In genomic region chr11:69636870-69637600, GRCh38 we compare ENCODE assay signal across 8 cellular contexts. TPM values are rescaled to one million over a fixed set of nuclear protein-coding genes. Genes with fewer than 3 reads are reported as not detected.
A peak's percentile ranks its signal among the peaks of the same experiment; 100 is the strongest.
DNase-seq lines count a peak whose midpoint lies in the region; ATAC-seq and TF ChIP-seq lines count a peak whose summit lies in the region.
"Had no signal": no experiment of that assay in that cellular context is flagged by ENCODE, and none has a peak within 500 bp of the region (broad histone marks: within the 10 kb centered on the region; RNA-seq: fewer than 3 reads in every experiment).

No MANE protein-coding gene starts in this region.

- H3K4me1 ChIP-seq in breast epithelium (peaks cover 10 to 33% of the 10 kb centered on the region in 2 donors), spleen (peaks cover 40 to 64% (median 57%) of the 10 kb centered on the region in 6 donors)

- H3K36me3 Mint-ChIP-seq in HFFc6 (ENCODE audit: low read depth) = peaks cover 7% of the 10 kb centered on the region
- H3K36me3 Mint-ChIP-seq in activated T-cell treated with anti-CD3 and anti-CD28 coated beads, Interleukin-2, amount 50 U/mL, for 72 hours (ENCODE audit: insufficient read depth in 2 of 2) = peaks cover 0 to 2% of the 10 kb centered on the region in 2 donors

- peaks cover 0 to 14% of the 10 kb centered on the region in 2 donors for H3K27me3 ChIP-seq in breast epithelium
- peaks cover 4% of the 10 kb centered on the region for H3K27me3 ChIP-seq in kidney epithelial cell (ENCODE audit: control insufficient read depth, insufficient read depth, low read length)
- H3K27me3 ChIP-seq in spleen (replicated peaks in 1 of 7) = peaks cover 0 to 71% (median 47%) of the 10 kb centered on the region in 7 donors

- H3K9me3 Mint-ChIP-seq in HFFc6 = peaks cover 6% of the 10 kb centered on the region
- no peaks in the 10 kb centered on the region for H3K9me3 Mint-ChIP-seq in activated T-cell treated with anti-CD3 and anti-CD28 coated beads, Interleukin-2, amount 50 U/mL, for 72 hours

- peak overlapping the region; percentile 74 for H3K27ac Mint-ChIP-seq in HFFc6
- H3K27ac Mint-ChIP-seq in activated T-cell treated with anti-CD3 and anti-CD28 coated beads, Interleukin-2, amount 50 U/mL, for 72 hours = no peak overlapping the region

- H3K27ac ChIP-seq in breast epithelium (peak overlapping the region; percentile 27 to 40), spleen (peak overlapping the region in 7 of 8 donors; percentile 22 to 89 (median 43))

- peaks cover 17% of the 10 kb centered on the region for H3K4me1 Mint-ChIP-seq in HFFc6 (ENCODE audit: low read depth)
- peaks cover 31% of the 10 kb centered on the region for H3K4me1 Mint-ChIP-seq in activated T-cell treated with anti-CD3 and anti-CD28 coated beads, Interleukin-2, amount 50 U/mL, for 72 hours (ENCODE audit: low read depth)

- no peaks in the 10 kb centered on the region for H3K36me3 ChIP-seq in breast epithelium
- no peaks in the 10 kb centered on the region for H3K36me3 ChIP-seq in kidney epithelial cell (ENCODE audit: control insufficient read depth, insufficient read depth, low read length)
- H3K36me3 ChIP-seq in spleen = no peaks in the 10 kb centered on the region

- DNase-seq in HFFc6 (no peak), breast epithelium (ENCODE audit: low spot score in 2 of 2) (peak in 1 of 2 donors; percentile 37), kidney epithelial cell (ENCODE audit: low read depth) (no peak), spleen (peak; percentile 66), cerebellar nuclear complex (lab: John Stamatoyannopoulos, UW) (no peak), NCI-H2107 (lab: John Stamatoyannopoulos, UW) (no peak)
- no peak for DNase-seq in activated T-cell treated with anti-CD3 and anti-CD28 coated beads, Interleukin-2, amount 50 U/mL, for 72 hours
- DNase-seq: NK-92 treated with Interleukin-12 subunit alpha and Interleukin-12 subunit beta, amount 100 ng/mL, for 24 hours had no signal

- WGBS in spleen, 5 donors = 2 to 8% (median 6%) methylated on average over 24 to 61 of the region's 61 CpGs

- intact Hi-C loops in breast epithelium (cut with DNase I; ENCODE audit: low total_unique reads) = loop anchor here (10.0 kb wide), 1 partner anchor 1912 kb away; no protein-coding TSS in a partner anchor
- intact Hi-C loops in spleen (cut with DNase I; ENCODE audit: low total_unique reads) = no loop called here

- no peak overlapping the region; the same call in 1 of the 2 replicates for H3K4me3 Mint-ChIP-seq in HFFc6
- peak overlapping the region in 1 of 2 donors; percentile 51 for H3K4me3 Mint-ChIP-seq in activated T-cell treated with anti-CD3 and anti-CD28 coated beads, Interleukin-2, amount 50 U/mL, for 72 hours

- H3K4me3 ChIP-seq in breast epithelium (peak overlapping the region; percentile 42 to 89 (median 51)), kidney epithelial cell (ENCODE audit: low read depth, low read length) (peak overlapping the region; percentile 38), spleen (peak overlapping the region; percentile 5 to 98 (median 24))

- peaks cover 10% of the 10 kb centered on the region for H3K27me3 Mint-ChIP-seq in HFFc6 (ENCODE audit: insufficient read depth)
- peaks cover 66% of the 10 kb centered on the region for H3K27me3 Mint-ChIP-seq in activated T-cell treated with anti-CD3 and anti-CD28 coated beads, Interleukin-2, amount 50 U/mL, for 72 hours (ENCODE audit: low read depth)

- TF ChIP-seq POLR2A in breast epithelium (IDR thresholded peaks at IDR 0.05) (no peak), spleen (IDR thresholded peaks at IDR 0.05) (no peak)

- no peak for ATAC-seq in activated T-cell treated with anti-CD3 and anti-CD28 coated beads, Interleukin-2, amount 50 U/mL, for 72 hours (replicated peaks in 1 of 2)

- no peak for TF ChIP-seq CTCF in HFFc6 (IDR thresholded peaks at IDR 0.05)
- no peak for TF ChIP-seq CTCF in breast epithelium (IDR thresholded peaks at IDR 0.05)
- TF ChIP-seq CTCF in kidney epithelial cell (IDR thresholded peaks at IDR 0.05; ENCODE audit: insufficient read depth, low read length, poor library complexity, severe bottlenecking) = no peak
- TF ChIP-seq CTCF in spleen (IDR thresholded peaks at IDR 0.05 in 8 of 11, conservative IDR thresholded peaks at IDR 0.05 in 3 of 11) = no peak

- H3K9me3 ChIP-seq in breast epithelium (no peaks in the 10 kb centered on the region), spleen (no peaks in the 10 kb centered on the region)

RNA-seq across cellular contexts. Expression of gene CCND1, which starts 3.9 kb away (rescaled TPM):
- total RNA-seq in HFFc6 (2021; fragmentation: NEBNext Ultra II Directional; extraction: Animal tissue kit (Norgen Biotek cat#: 25700)) = 1,000 to 10,000 TPM; 1,259 to 2,084 (median 1,434) TPM
- total RNA-seq in breast epithelium (100 to 1,000 TPM in 1 of 3 donors, 10 to 100 TPM in 2; 42.3 to 199 (median 99.0) TPM), kidney epithelial cell (378 and 432 TPM in 2 replicates), spleen (10 to 100 TPM; 14.3 to 96.6 (median 60.5) TPM)
- polyA plus RNA-seq in spleen = 10 to 100 TPM in 1 of 3 donors, 1 to 10 TPM in 2; 4.3 to 22.7 (median 6.4) TPM
- 1 to 10 TPM; 1.5 to 1.8 TPM for total RNA-seq in activated T-cell treated with anti-CD3 and anti-CD28 coated beads, Interleukin-2, amount 50 U/mL, for 72 hours

RNA-seq across cellular contexts. Expression of gene LTO1, which starts 38.1 kb away (rescaled TPM):
- 10 to 100 TPM; 23.2 to 28.5 (median 25.6) TPM for total RNA-seq in HFFc6 (2021; fragmentation: NEBNext Ultra II Directional; extraction: Animal tissue kit (Norgen Biotek cat#: 25700))
- total RNA-seq in breast epithelium (10 to 100 TPM; 14.1 to 25.5 (median 18.7) TPM), kidney epithelial cell (12.6 and 18.6 TPM in 2 replicates), spleen (10 to 100 TPM; 21.0 to 41.4 (median 31.3) TPM)
- 10 to 100 TPM; 17.5 to 32.3 (median 30.8) TPM for polyA plus RNA-seq in spleen
- total RNA-seq in activated T-cell treated with anti-CD3 and anti-CD28 coated beads, Interleukin-2, amount 50 U/mL, for 72 hours = 10 to 100 TPM; 30.5 to 33.2 TPM

Comparison
In these comparisons a context has a peak if more than half of its experiments do, and no peak if none do; other contexts are left out.
1. RNA of gene CCND1, which starts 3.9 kb away (total RNA-seq): 1,259 to 2,084 TPM in HFFc6, 378 to 432 TPM in kidney epithelial cell, 42.3 to 199 TPM in breast epithelium and 14.3 to 96.6 TPM in spleen; 1.5 to 1.8 TPM in activated T-cell treated with anti-CD3 and anti-CD28 coated beads, Interleukin-2, amount 50 U/mL, for 72 hours; every median in the first group is over 4 times any median in the second.
2. Peak in every context shown above with its lines, with median percentiles within 50 percentile points of each other: H3K4me3 ChIP-seq.